Comparison of ENCODE assay signal across 8 cellular contexts in genomic region chr19:30637926-30638325, GRCh38.
"Had no signal": no experiment of that assay in that cellular context is flagged by ENCODE, and none has a peak within 500 bp of the region (broad histone marks: within the 10 kb centered on the region; RNA-seq: fewer than 3 reads in every experiment).

No MANE protein-coding gene starts in this region.

- H3K4me3 ChIP-seq: GM12878 had no signal

- ATAC-seq: GM12878 had no signal

- DNase-seq: GDM1, GF-D8 had no signal

- FAIRE-seq: G401.6, GM12878, GM12891, GM12892, GM18507, GM19239 had no signal
